Comparison of ENCODE assay signal across 1 cellular context in genomic region chr5:146724975-146725374, GRCh38.
TF ChIP-seq lines count a peak whose summit lies in the region.

No MANE protein-coding gene starts in this region.

TF ChIP-seq in SK-N-SH treated with all-trans-retinoic acid at 6 μM for 48 hours, 23 proteins besides CTCF, POLR2A, EP300 and RAD21 (continued from another document):
- TF ChIP-seq TSHZ2 (CRISPR knock-in tag; IDR thresholded peaks at IDR 0.05), result no peak
TF ChIP-seq in SK-N-SH treated with all-trans-retinoic acid at 6 μM for 48 hours: peak in this region for 0.
